In genomic region chr12:121110211-121110940, GRCh38 we compare ENCODE assay signal across 1 cellular context.
TF ChIP-seq lines count a peak whose summit lies in the region.

No MANE protein-coding gene starts in this region.

TF ChIP-seq in K562, 482 proteins besides CTCF, POLR2A, EP300 and RAD21 (continued from another document):
- TF ChIP-seq PBX2 (CRISPR knock-in tag; IDR thresholded peaks at IDR 0.05; ENCODE audit: low read depth), result no peak
- peak; percentile 56 for TF ChIP-seq PBX2 (tag; conservative IDR thresholded peaks at IDR 0.05; ENCODE audit: low read depth)
- 0 out of 4 replicates have a peak, but pooled peaks of 1 of the 2 experiments have one; percentile 49 for TF ChIP-seq TEAD1 (CRISPR knock-in tag; IDR thresholded peaks at IDR 0.05)
- peak; percentile 30; the same call in 1 of the 2 replicates for TF ChIP-seq DPF2 (IDR thresholded peaks at IDR 0.05)
- TF ChIP-seq ZNF24 (IDR thresholded peaks at IDR 0.05), result peak; percentile 16; the same call in 1 of the 2 replicates
- peak; percentile 67 for TF ChIP-seq ADNP (tag; IDR thresholded peaks at IDR 0.05)
- peak; percentile 52 for TF ChIP-seq MEIS2 (IDR thresholded peaks at IDR 0.05; ENCODE audit: partially characterized antibody)
- peak; percentile 65; the same call in 1 of the 2 replicates for TF ChIP-seq CEBPG (CRISPR knock-in tag; IDR thresholded peaks at IDR 0.05)
- peak; percentile 53 to 89; a peak in 3 of 4 replicates for TF ChIP-seq CEBPG (tag; conservative IDR thresholded peaks at IDR 0.05 in 1 of 2, IDR thresholded peaks at IDR 0.05 in 1 of 2)
- no peak for TF ChIP-seq ZHX1 (conservative IDR thresholded peaks at IDR 0.05; ENCODE audit: low read length)
- no peak for TF ChIP-seq THRA (IDR thresholded peaks at IDR 0.05)
- TF ChIP-seq PKNOX1 (IDR thresholded peaks at IDR 0.05), result peak; percentile 9; the same call in 1 of the 2 replicates
- no peak for TF ChIP-seq ZNF57 (CRISPR knock-in tag; IDR thresholded peaks at IDR 0.05)
- TF ChIP-seq BRCA1 (IDR thresholded peaks at IDR 0.05), result no peak
- TF ChIP-seq BRCA1 (CRISPR knock-in tag; IDR thresholded peaks at IDR 0.05), result no peak
- TF ChIP-seq JUND (IDR thresholded peaks at IDR 0.05; ENCODE audit: borderline replicate concordance, low read depth, low read length), result 0 out of 2 replicates have a peak, but pooled peaks have one; percentile 19
- no peak; the same call in 2 of the 3 replicates for TF ChIP-seq JUND (tag; IDR thresholded peaks at IDR 0.05; ENCODE audit: borderline replicate concordance, low read depth, low read length)
- no peak for TF ChIP-seq ATF1 (CRISPR knock-in tag; IDR thresholded peaks at IDR 0.05)
- 0 out of 2 replicates have a peak, but pooled peaks have one; percentile 21 for TF ChIP-seq ATF1 (tag; IDR thresholded peaks at IDR 0.05)
- no peak for TF ChIP-seq HIVEP1 (CRISPR knock-in tag; IDR thresholded peaks at IDR 0.05)
- TF ChIP-seq ATF7 (IDR thresholded peaks at IDR 0.05), result peak; percentile 71
- peak; percentile 88 for TF ChIP-seq SMC3 (conservative IDR thresholded peaks at IDR 0.05; ENCODE audit: insufficient read depth, low read depth, low read length)
- peak; percentile 64; the same call in 1 of the 2 replicates for TF ChIP-seq XRCC5 (IDR thresholded peaks at IDR 0.05; ENCODE audit: low read depth, low read length)
- TF ChIP-seq ESRRA (IDR thresholded peaks at IDR 0.05; ENCODE audit: borderline replicate concordance, low read depth), result peak; percentile 97
- peak; percentile 49; the same call in 1 of the 2 replicates for TF ChIP-seq STAG1 (CRISPR knock-in tag; IDR thresholded peaks at IDR 0.05; ENCODE audit: borderline replicate concordance)
- TF ChIP-seq FOXP4 (CRISPR knock-in tag; IDR thresholded peaks at IDR 0.05; ENCODE audit: borderline replicate concordance), result no peak
- TF ChIP-seq NR2C2 (CRISPR knock-in tag; IDR thresholded peaks at IDR 0.05), result no peak
- peak; percentile 33; the same call in 1 of the 2 replicates for TF ChIP-seq NR2C2 (tag; IDR thresholded peaks at IDR 0.05)
- peak; percentile 63; the same call in 1 of the 2 replicates for TF ChIP-seq ATF3 (IDR thresholded peaks at IDR 0.05)
- no peak for TF ChIP-seq ATF3 (CRISPR knock-in tag; conservative IDR thresholded peaks at IDR 0.05)
- TF ChIP-seq ZNF589 (CRISPR knock-in tag; IDR thresholded peaks at IDR 0.05; ENCODE audit: low read depth), result 0 out of 2 replicates have a peak, but pooled peaks have one; percentile 30
- peak; percentile 25; the same call in 1 of the 2 replicates for TF ChIP-seq RFX1 (IDR thresholded peaks at IDR 0.05)
- TF ChIP-seq CTBP1 (IDR thresholded peaks at IDR 0.05; ENCODE audit: borderline replicate concordance), result peak; percentile 66; the same call in 1 of the 2 replicates
- 0 out of 2 replicates have a peak, but pooled peaks have one; percentile 18 for TF ChIP-seq VEZF1 (CRISPR knock-in tag; IDR thresholded peaks at IDR 0.05)
- no peak for TF ChIP-seq BMI1 (IDR thresholded peaks at IDR 0.05; ENCODE audit: low read length)
- peak; percentile 76 for TF ChIP-seq DEAF1 (CRISPR knock-in tag; IDR thresholded peaks at IDR 0.05)
- TF ChIP-seq CC2D1A (IDR thresholded peaks at IDR 0.05), result peak; percentile 68; the same call in 1 of the 2 replicates
- peak; percentile 96 for TF ChIP-seq BCOR (IDR thresholded peaks at IDR 0.05)
